8 cellular contexts compared by ENCODE assay signal in genomic region chr3:147191795-147192385, GRCh38.
A peak's percentile ranks its signal among the peaks of the same experiment; 100 is the strongest.
DNase-seq lines count a peak whose midpoint lies in the region; ATAC-seq and TF ChIP-seq lines count a peak whose summit lies in the region.

No MANE protein-coding gene starts in this region.

- H3K4me1 ChIP-seq in foreskin keratinocyte: no peaks in the 10 kb centered on the region

- no peaks in the 10 kb centered on the region for H3K27me3 ChIP-seq in foreskin keratinocyte

- peak; percentile 55 for TF ChIP-seq CTCF in foreskin keratinocyte (conservative IDR thresholded peaks at IDR 0.05)

- H3K9me3 ChIP-seq in SK-N-MC (ENCODE audit: low read depth, low read length): no peaks in the 10 kb centered on the region; the same call in 1 of the 2 replicates

- H3K36me3 ChIP-seq in SK-N-MC (ENCODE audit: insufficient read depth, low read length): no peaks in the 10 kb centered on the region

- ATAC-seq in GM19351 (IDR thresholded peaks at IDR 0.05; ENCODE audit: unreplicated experiment): peak; percentile 76
- ATAC-seq in foreskin keratinocyte: peak; percentile 33

- H3K27ac ChIP-seq in SK-N-MC: no peak overlapping the region
- no peak overlapping the region for H3K27ac ChIP-seq in foreskin keratinocyte

- in situ Hi-C loops in Caki2 (cut with HindIII; ENCODE audit: low pct_unique_long_range_greater_than_20kb, low sequenced_read_pairs): no loop called here
- in situ Hi-C loops in KBM-7 (cut with MboI; ENCODE audit: low pct_unique_long_range_greater_than_20kb, low sequenced_read_pairs): no loop called here

- DNase-seq in Caki2 (ENCODE audit: low read depth): peak; percentile 27
- DNase-seq in KBM-7: peak; percentile 53
- peak; percentile 58 for DNase-seq in SK-N-MC (ENCODE audit: low read depth, low spot score)
- DNase-seq in foreskin keratinocyte: peak; percentile 5 to 32
- DNase-seq in skeletal muscle cell (ENCODE audit: low read depth): peak; percentile 29
- DNase-seq in KG1 (lab: John Stamatoyannopoulos, UW): no peak
- no peak for DNase-seq in mesenteric fat pad (ENCODE audit: low spot score)

- H3K4me3 ChIP-seq in SK-N-MC (no peak overlapping the region), skeletal muscle cell (ENCODE audit: low read depth, low read length) (no peak overlapping the region)

- no peak overlapping the region for H3K9ac ChIP-seq in SK-N-MC (ENCODE audit: insufficient read length)

Comparison
In these comparisons a context has a peak if more than half of its experiments do, and no peak if none do; other contexts are left out.
1. DNase-seq: peak in Caki2 (single experiment), KBM-7 (single experiment), SK-N-MC (single experiment), foreskin keratinocyte (2 of 2) and skeletal muscle cell (single experiment); none in KG1 (single experiment) and mesenteric fat pad (single experiment).